In the genomic region with DNA sequence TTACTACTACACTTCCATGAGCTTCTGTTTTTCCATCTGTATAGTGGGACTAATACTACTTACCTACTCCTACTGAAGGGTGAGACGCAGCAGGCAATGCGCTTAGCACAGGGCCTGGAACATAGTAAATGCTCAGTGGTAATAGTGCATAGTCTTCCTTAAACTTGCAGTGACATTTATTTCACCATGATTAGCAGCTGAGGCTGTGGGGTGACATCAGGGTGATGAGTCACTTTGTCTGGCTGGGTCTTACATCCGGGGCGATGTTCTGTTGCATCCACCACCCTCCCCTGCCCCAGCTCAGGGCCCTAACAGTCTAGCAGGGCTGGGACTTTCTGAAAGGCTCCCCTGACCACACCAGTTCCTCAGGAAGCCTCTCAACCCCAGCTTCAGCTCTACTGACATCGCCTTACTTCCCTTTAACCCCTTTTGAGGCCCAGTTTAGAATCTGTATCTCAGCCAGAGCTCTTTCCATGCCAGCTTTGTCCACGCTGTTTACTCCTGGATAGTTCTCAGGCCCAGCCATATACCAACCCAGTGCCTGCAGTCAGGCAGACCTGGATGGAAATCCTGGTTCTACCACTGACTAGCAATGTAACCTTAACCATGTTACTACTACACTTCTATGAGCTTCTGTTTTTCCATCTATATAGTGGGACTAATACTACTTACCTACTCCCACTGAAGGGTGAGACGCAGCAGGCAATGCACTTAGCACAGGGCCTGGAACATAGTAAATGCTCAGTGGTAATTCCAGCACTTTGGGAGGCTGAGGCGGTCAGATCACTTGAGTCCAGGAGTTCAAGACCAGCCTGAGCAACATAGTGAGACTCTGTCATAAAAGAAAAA, we compare ENCODE assay signal across 8 cellular contexts.
DNase-seq lines count a peak whose midpoint lies in the region; ATAC-seq and TF ChIP-seq lines count a peak whose summit lies in the region.

No MANE protein-coding gene starts in this region.

- H3K9me3 ChIP-seq in PC-3 (ENCODE audit: low read length) = no peaks in the 10 kb centered on the region

- no peaks in the 10 kb centered on the region for H4K20me1 ChIP-seq in PC-3 (ENCODE audit: low read length)

- POLR2A ChIA-PET in PC-3 (lab: Charles Lee; ENCODE audit: unreplicated experiment) = interaction anchor here (0.6 to 0.7 kb wide), 2 partner anchors 10 to 66 kb away, joined by 3 to 6 read pairs; no protein-coding TSS in a partner anchor

- H3K36me3 Mint-ChIP-seq in activated T-helper 1 cell treated with anti-CD3 and anti-CD28 coated beads, Interleukin-12 subunit alpha, Interleukin-12 subunit beta, Interleukin-2, Interleukin-4 antibody, amounts not matched to agents 30 ng/mL and 10 ng/mL and 1 ng/mL, durations not matched to agents 14 hours and 24 hours and 36 hours (ENCODE audit: low read depth) = peaks cover 20% of the 10 kb centered on the region

- no peaks in the 10 kb centered on the region for H3K9me3 Mint-ChIP-seq in activated T-helper 1 cell treated with anti-CD3 and anti-CD28 coated beads, Interleukin-12 subunit alpha, Interleukin-12 subunit beta, Interleukin-2, Interleukin-4 antibody, amounts not matched to agents 30 ng/mL and 10 ng/mL and 1 ng/mL, durations not matched to agents 14 hours and 24 hours and 36 hours

- H3F3A ChIP-seq in PC-3 (ENCODE audit: low read length, unreplicated experiment) = peaks cover 9% of the 10 kb centered on the region

- peaks cover 91% of the 10 kb centered on the region for H3K4me1 Mint-ChIP-seq in activated T-helper 1 cell treated with anti-CD3 and anti-CD28 coated beads, Interleukin-12 subunit alpha, Interleukin-12 subunit beta, Interleukin-2, Interleukin-4 antibody, amounts not matched to agents 30 ng/mL and 10 ng/mL and 1 ng/mL, durations not matched to agents 14 hours and 24 hours and 36 hours (ENCODE audit: low read depth)

- no peak overlapping the region for H3K4me3 ChIP-seq in PC-3 (ENCODE audit: low read length)

- intact Hi-C loops in PC-3 (cut with micrococcal nuclease) (no loop called here), Right ventricle myocardium superior (cut with DNase I) (no loop called here)
- intact Hi-C loops in activated T-helper 1 cell treated with anti-CD3 and anti-CD28 coated beads, Interleukin-12 subunit alpha, Interleukin-12 subunit beta, Interleukin-2, Interleukin-4 antibody, amounts not matched to agents 30 ng/mL and 10 ng/mL and 1 ng/mL, durations not matched to agents 14 hours and 24 hours and 36 hours (cut with micrococcal nuclease) = loop anchor here (1.0 to 10.0 kb wide), 13 partner anchors 11 to 1160 kb away; a partner anchor contains a TSS

- no peaks in the 10 kb centered on the region for H3K9me2 ChIP-seq in PC-3 (replicated peaks; ENCODE audit: low read length)

- TSS peak; percentile 81 for BruUV-seq in PC-3 (replicated peaks; lab: Mats Ljungman, UMichigan)

- H3K4me2 ChIP-seq in PC-3 (ENCODE audit: low read length) = peak overlapping the region; percentile 59

- H3K27me3 Mint-ChIP-seq in activated T-helper 1 cell treated with anti-CD3 and anti-CD28 coated beads, Interleukin-12 subunit alpha, Interleukin-12 subunit beta, Interleukin-2, Interleukin-4 antibody, amounts not matched to agents 30 ng/mL and 10 ng/mL and 1 ng/mL, durations not matched to agents 14 hours and 24 hours and 36 hours (ENCODE audit: insufficient read depth) = no peaks in the 10 kb centered on the region

- ATAC-seq in GM18511 (IDR thresholded peaks at IDR 0.05; ENCODE audit: unreplicated experiment) = peak; percentile 87
- ATAC-seq in HG02938 (IDR thresholded peaks at IDR 0.05; ENCODE audit: unreplicated experiment) = peak; percentile 91
- peak; percentile 73 for ATAC-seq in PC-3
- ATAC-seq in Right ventricle myocardium superior (ENCODE audit: poor library complexity) = peak; percentile 57

- no peaks in the 10 kb centered on the region for H3K27me3 ChIP-seq in PC-3 (ENCODE audit: low read length)

- H3K4me1 ChIP-seq in PC-3 (ENCODE audit: insufficient read depth, low read length) = peaks cover 52% of the 10 kb centered on the region

- peak overlapping the region; percentile 97 for H3K27ac ChIP-seq in PC-3 (ENCODE audit: low read length)

- no peak for TF ChIP-seq CTCF in PC-3 (conservative IDR thresholded peaks at IDR 0.05; ENCODE audit: low read depth, low read length)

- H3K27ac Mint-ChIP-seq in activated T-helper 1 cell treated with anti-CD3 and anti-CD28 coated beads, Interleukin-12 subunit alpha, Interleukin-12 subunit beta, Interleukin-2, Interleukin-4 antibody, amounts not matched to agents 30 ng/mL and 10 ng/mL and 1 ng/mL, durations not matched to agents 14 hours and 24 hours and 36 hours = peak overlapping the region; percentile 88

- H3K79me2 ChIP-seq in PC-3 (ENCODE audit: low read length) = no peaks in the 10 kb centered on the region

- peak overlapping the region; percentile 73 for H3K9ac ChIP-seq in PC-3 (ENCODE audit: low read length)

- CTCF ChIA-PET in PC-3 (lab: Charles Lee) = interaction anchor here (0.6 to 0.8 kb wide), 3 partner anchors 365 to 896 kb away, joined by 3 to 4 read pairs (median 4); no protein-coding TSS in a partner anchor

- peak overlapping the region; percentile 3 for H3K4me3 Mint-ChIP-seq in activated T-helper 1 cell treated with anti-CD3 and anti-CD28 coated beads, Interleukin-12 subunit alpha, Interleukin-12 subunit beta, Interleukin-2, Interleukin-4 antibody, amounts not matched to agents 30 ng/mL and 10 ng/mL and 1 ng/mL, durations not matched to agents 14 hours and 24 hours and 36 hours

- DNase-seq in PC-3 = peak; percentile 79
- peak; percentile 86 for DNase-seq in activated T-helper 1 cell treated with anti-CD3 and anti-CD28 coated beads, Interleukin-12 subunit alpha, Interleukin-12 subunit beta, Interleukin-2, Interleukin-4 antibody, amounts not matched to agents 30 ng/mL and 10 ng/mL and 1 ng/mL, durations not matched to agents 14 hours and 24 hours and 36 hours (ENCODE audit: low spot score)
- peak; percentile 85 for DNase-seq in Right ventricle myocardium superior
- DNase-seq in stimulated activated CD4-positive, alpha-beta T cell treated with anti-CD3 and anti-CD28 coated beads, Interleukin-1b, Interleukin-23, amount 100 ng/mL, for 4 hours (ENCODE audit: low read depth in 2 of 2) = peak; percentile 51 to 68
- no peak for DNase-seq in DMS 273 treated with DMSO at 0.1 percent for 48 hours (lab: John Stamatoyannopoulos, UW)
- no peak for DNase-seq in NCI-H2171 treated with DMSO at 0.1 percent for 48 hours (lab: John Stamatoyannopoulos, UW)

- H3K36me3 ChIP-seq in PC-3 (ENCODE audit: low read depth, low read length) = no peaks in the 10 kb centered on the region

- 0 out of 2 replicates have a peak overlapping the region, but pooled peaks have one; percentile 58 for H2AFZ ChIP-seq in PC-3 (ENCODE audit: low read length)

Comparison
In these comparisons a context has a peak if more than half of its experiments do, and no peak if none do; other contexts are left out.
1. DNase-seq: peak in PC-3 (single experiment), activated T-helper 1 cell treated with anti-CD3 and anti-CD28 coated beads, Interleukin-12 subunit alpha, Interleukin-12 subunit beta, Interleukin-2, Interleukin-4 antibody, amounts not matched to agents 30 ng/mL and 10 ng/mL and 1 ng/mL, durations not matched to agents 14 hours and 24 hours and 36 hours (single experiment), Right ventricle myocardium superior (single experiment) and stimulated activated CD4-positive, alpha-beta T cell treated with anti-CD3 and anti-CD28 coated beads, Interleukin-1b, Interleukin-23, amount 100 ng/mL, for 4 hours (2 of 2); none in DMS 273 treated with DMSO at 0.1 percent for 48 hours (single experiment) and NCI-H2171 treated with DMSO at 0.1 percent for 48 hours (single experiment).
2. Peak in every context shown above with its lines, with median percentiles within 50 percentile points of each other: ATAC-seq.